Comparison of ENCODE assay signal across 8 cellular contexts in genomic region chr15:41827290-41827879, GRCh38. TPM values are rescaled to one million over a fixed set of nuclear protein-coding genes. Genes with fewer than 3 reads are reported as not detected.
DNase-seq lines count a peak whose midpoint lies in the region; ATAC-seq and TF ChIP-seq lines count a peak whose summit lies in the region.

No MANE protein-coding gene starts in this region.

- intact Hi-C loops in right cardiac atrium (cut with DNase I): loop anchor here in 1 of 4 donors (5.0 kb wide), 1 partner anchor 155 kb away; no protein-coding TSS in a partner anchor

- peak overlapping the region; percentile 86 for H3K27ac Mint-ChIP-seq in activated naive CD4-positive, alpha-beta T cell treated with anti-CD3 and anti-CD28 coated beads, Interleukin-2, amount 10 ng/mL, durations not matched to agents 7 days and 5 days

- no peak for TF ChIP-seq CTCF in GM12865 (IDR thresholded peaks at IDR 0.05; ENCODE audit: insufficient read depth, low read depth, low read length, missing control alignments)

- peak; percentile 6 to 18 for ATAC-seq in right cardiac atrium
- no peak for ATAC-seq in HG03442 (IDR thresholded peaks at IDR 0.05; ENCODE audit: unreplicated experiment)
- no peak for ATAC-seq in GM21423 (IDR thresholded peaks at IDR 0.05; ENCODE audit: unreplicated experiment)

- no peaks in the 10 kb centered on the region for H3K9me3 ChIP-seq in right cardiac atrium (ENCODE audit: control insufficient read depth, low read length)

- H3K4me3 Mint-ChIP-seq in activated naive CD4-positive, alpha-beta T cell treated with anti-CD3 and anti-CD28 coated beads, Interleukin-2, amount 10 ng/mL, durations not matched to agents 7 days and 5 days: peak overlapping the region; percentile 93

- CTCF ChIA-PET in activated naive CD4-positive, alpha-beta T cell treated with anti-CD3 and anti-CD28 coated beads, Interleukin-2, amount 10 ng/mL, durations not matched to agents 7 days and 5 days (lab: Charles Lee): interaction anchor here (1.7 kb wide), 1 partner anchor 110 kb away, joined by 4 read pairs; no protein-coding TSS in a partner anchor

- H3K27ac ChIP-seq in right cardiac atrium (ENCODE audit: low read length): no peak overlapping the region
- peak overlapping the region in 20 of 21 experiments; percentile 8 to 93 (median 72) for H3K27ac ChIP-seq in skin epidermis

- no peaks in the 10 kb centered on the region for H3K9me3 Mint-ChIP-seq in activated naive CD4-positive, alpha-beta T cell treated with anti-CD3 and anti-CD28 coated beads, Interleukin-2, amount 10 ng/mL, durations not matched to agents 7 days and 5 days

- no peaks in the 10 kb centered on the region for H3K4me1 ChIP-seq in right cardiac atrium (ENCODE audit: control insufficient read depth, insufficient read depth, low read length)

- peaks cover 10% of the 10 kb centered on the region for H3K27me3 Mint-ChIP-seq in activated naive CD4-positive, alpha-beta T cell treated with anti-CD3 and anti-CD28 coated beads, Interleukin-2, amount 10 ng/mL, durations not matched to agents 7 days and 5 days

- no peaks in the 10 kb centered on the region for H3K27me3 ChIP-seq in right cardiac atrium (ENCODE audit: control insufficient read depth, insufficient read depth)

- WGBS in right cardiac atrium: 6% methylated on average over 37 of the region's 37 CpGs

- peaks cover 14% of the 10 kb centered on the region for H3K36me3 Mint-ChIP-seq in activated naive CD4-positive, alpha-beta T cell treated with anti-CD3 and anti-CD28 coated beads, Interleukin-2, amount 10 ng/mL, durations not matched to agents 7 days and 5 days

- H3K4me1 Mint-ChIP-seq in activated naive CD4-positive, alpha-beta T cell treated with anti-CD3 and anti-CD28 coated beads, Interleukin-2, amount 10 ng/mL, durations not matched to agents 7 days and 5 days: peaks cover 43% of the 10 kb centered on the region

- peak; percentile 12 for DNase-seq in GM12865 (ENCODE audit: low read depth)
- no peak for DNase-seq in Jurkat, Clone E6-1 (ENCODE audit: low read depth, low spot score)
- no peak for DNase-seq in activated naive CD4-positive, alpha-beta T cell treated with anti-CD3 and anti-CD28 coated beads, Interleukin-2, amount 10 ng/mL, durations not matched to agents 7 days and 5 days
- DNase-seq in right cardiac atrium: no peak
- DNase-seq in AG08396 (ENCODE audit: low spot score): no peak

- H3K4me3 ChIP-seq in GM12865 (ENCODE audit: low read depth, low read length) (peak overlapping the region; percentile 85), right cardiac atrium (ENCODE audit: low read length) (peak overlapping the region; percentile 72), skin epidermis (peak overlapping the region; percentile 50 to 85 (median 70))
- peak overlapping the region; percentile 87 for H3K4me3 ChIP-seq in Jurkat, Clone E6-1 (ENCODE audit: low read length)

RNA-seq across cellular contexts. Expression of gene JMJD7, which starts 0.5 kb away (rescaled TPM):
- polyA plus RNA-seq in Jurkat, Clone E6-1 (2012; ENCODE audit: insufficient read depth, insufficient read length): 11.4 TPM
- 10 to 100 TPM in 3 of 4 donors, 1 to 10 TPM in 1; 8.5 to 17.2 (median 16.2) TPM for total RNA-seq in right cardiac atrium
- polyA plus RNA-seq in right cardiac atrium: 16.5 TPM

RNA-seq across cellular contexts. Expression of gene PLA2G4B, which starts 11.3 kb away (rescaled TPM):
- 3.9 TPM for polyA plus RNA-seq in Jurkat, Clone E6-1 (2012; ENCODE audit: insufficient read depth, insufficient read length)
- total RNA-seq in right cardiac atrium: 1 to 10 TPM; 1.8 to 7.1 (median 5.8) TPM
- 3.9 TPM for polyA plus RNA-seq in right cardiac atrium

RNA-seq across cellular contexts. Expression of gene MAPKBP1, which starts 53.1 kb away (rescaled TPM):
- 17.4 TPM for polyA plus RNA-seq in Jurkat, Clone E6-1 (2012; ENCODE audit: insufficient read depth, insufficient read length)
- 10 to 100 TPM; 16.0 to 20.4 (median 19.2) TPM for total RNA-seq in right cardiac atrium
- 11.2 TPM for polyA plus RNA-seq in right cardiac atrium

Comparison
In these comparisons a context has a peak if more than half of its experiments do, and no peak if none do; other contexts are left out.
1. ATAC-seq: peak in right cardiac atrium (2 of 2); none in HG03442 (single experiment) and GM21423 (single experiment).
2. Peak in every context shown above with its lines, with median percentiles within 50 percentile points of each other: H3K4me3 ChIP-seq.